Comparison of ENCODE assay signal across 9 cellular contexts in the genomic region with DNA sequence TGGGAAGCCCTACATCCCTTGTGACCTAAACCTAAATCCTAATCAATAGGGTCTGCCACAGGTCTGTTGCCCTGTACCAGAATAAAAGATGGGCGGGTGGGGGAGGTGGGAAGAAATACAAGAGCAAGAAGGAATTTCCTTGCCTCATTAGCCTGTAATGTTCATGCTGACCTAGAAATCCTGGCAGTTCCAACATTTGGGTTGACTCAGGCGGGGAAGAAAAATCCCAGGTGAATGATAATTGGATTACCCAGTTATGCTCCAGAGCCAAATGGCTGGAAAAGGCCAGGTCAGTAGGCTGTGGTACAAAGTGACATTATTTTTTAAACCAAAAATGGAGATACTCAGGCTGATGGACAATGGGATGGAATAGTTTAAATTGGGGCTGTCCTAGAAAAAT. TPM values are rescaled to one million over a fixed set of nuclear protein-coding genes. Genes with fewer than 3 reads are reported as not detected.
DNase-seq lines count a peak whose midpoint lies in the region; ATAC-seq and TF ChIP-seq lines count a peak whose summit lies in the region.
"Had no signal": no experiment of that assay in that cellular context is flagged by ENCODE, and none has a peak within 500 bp of the region (broad histone marks: within the 10 kb centered on the region; RNA-seq: fewer than 3 reads in every experiment).

No MANE protein-coding gene starts in this region.

- DNase-seq in fibroblast of pulmonary artery (ENCODE audit: low read depth) (peak; percentile 46), posterior cingulate gyrus (no peak), SKM-1 (lab: John Stamatoyannopoulos, UW; ENCODE audit: unreplicated experiment) (no peak)
- no peak for DNase-seq in stimulated activated CD4-positive, alpha-beta T cell treated with anti-CD3 and anti-CD28 coated beads, Interleukin-15, amount 100 ng/mL, for 24 hours

- peaks cover 53% of the 10 kb centered on the region for H3K4me1 ChIP-seq in skeletal muscle satellite cell (ENCODE audit: control insufficient read depth, insufficient read depth, low read length)

- no peak for ATAC-seq in HG03045 (IDR thresholded peaks at IDR 0.05; ENCODE audit: unreplicated experiment)

- no peaks in the 10 kb centered on the region for H3K27me3 ChIP-seq in SU-DHL-6 (ENCODE audit: low read length)
- H3K27me3 ChIP-seq in skeletal muscle satellite cell (ENCODE audit: control insufficient read depth, insufficient read depth, low read length), result no peaks in the 10 kb centered on the region

- H3K36me3 ChIP-seq in SU-DHL-6 (ENCODE audit: low read length) (no peaks in the 10 kb centered on the region), skeletal muscle satellite cell (ENCODE audit: insufficient read depth, low read length) (peaks cover 42% of the 10 kb centered on the region)

- peaks cover 12% of the 10 kb centered on the region; the same call in 1 of the 2 replicates for H3K79me2 ChIP-seq in SU-DHL-6 (ENCODE audit: insufficient read depth, low read length)

- peaks cover 8% of the 10 kb centered on the region; the same call in 1 of the 2 replicates for H4K20me1 ChIP-seq in SU-DHL-6 (ENCODE audit: low read depth, low read length)

- H3K4me3 ChIP-seq in GM12875 (ENCODE audit: low read depth, low read length) (peak overlapping the region; percentile 83), SU-DHL-6 (ENCODE audit: insufficient read depth, low read length, poor library complexity, severe bottlenecking) (no peak overlapping the region), fibroblast of pulmonary artery (replicated peaks; ENCODE audit: low read depth, low read length) (peak overlapping the region; percentile 93), skeletal muscle satellite cell (ENCODE audit: low read length) (peak overlapping the region; percentile 80)

- intact Hi-C loops in posterior cingulate gyrus (cut with DNase I), result loop anchor here (2.0 kb wide), 1 partner anchor 17 kb away; no protein-coding TSS in a partner anchor

- H3K9ac ChIP-seq in SU-DHL-6 (ENCODE audit: low read length), result no peak overlapping the region
- H3K9ac ChIP-seq in skeletal muscle satellite cell (ENCODE audit: low read depth, low read length), result peak overlapping the region; percentile 93

- H3K9me3 ChIP-seq in SU-DHL-6 (ENCODE audit: insufficient read depth, low read length), result no peaks in the 10 kb centered on the region
- no peaks in the 10 kb centered on the region for H3K9me3 ChIP-seq in skeletal muscle satellite cell (replicated peaks; ENCODE audit: low read length)

- H3K4me2 ChIP-seq in SU-DHL-6 (ENCODE audit: low read depth, low read length, poor library complexity, severe bottlenecking), result peak overlapping the region; percentile 75
- peak overlapping the region; percentile 94 for H3K4me2 ChIP-seq in skeletal muscle satellite cell (ENCODE audit: low read length)

- TF ChIP-seq CTCF in GM12875 (IDR thresholded peaks at IDR 0.05; ENCODE audit: borderline replicate concordance, insufficient read depth, low read depth, low read length) (no peak), SU-DHL-6 (IDR thresholded peaks at IDR 0.05; ENCODE audit: insufficient read depth, low read length, poor library complexity, severe bottlenecking) (no peak), fibroblast of pulmonary artery (IDR thresholded peaks at IDR 0.05; ENCODE audit: low read length, missing control alignments) (no peak)

- no peak overlapping the region for H3K27ac ChIP-seq in SU-DHL-6 (ENCODE audit: low read depth, low read length)

- H2AFZ ChIP-seq in SU-DHL-6 (ENCODE audit: low read depth, low read length, severe bottlenecking), result no peak overlapping the region

- H3F3A ChIP-seq in SU-DHL-6 (ENCODE audit: insufficient read depth), result no peaks in the 10 kb centered on the region; the same call in 1 of the 2 replicates

- no peaks in the 10 kb centered on the region for H3K9me2 ChIP-seq in SU-DHL-6 (replicated peaks; ENCODE audit: insufficient read depth, low read length)

RNA-seq across cellular contexts. Expression of a gene that starts 27.3 kb away (rescaled TPM):
- not detected in 2 replicates for total RNA-seq in skeletal muscle satellite cell (2012; rRNA removed)
- total RNA-seq: T-helper 1 cell treated with Interleukin-12 subunit alpha and Interleukin-12 subunit beta and Interleukin-4 antibody, amounts not matched to agents 30 ng/mL and 1 ng/mL, for 36 hours had no signal
